ENCODE assay signal across 8 cellular contexts in genomic region chr5:91380491-91381133, GRCh38.
DNase-seq lines count a peak whose midpoint lies in the region; ATAC-seq and TF ChIP-seq lines count a peak whose summit lies in the region.

No MANE protein-coding gene starts in this region.

- TF ChIP-seq CTCF in astrocyte of the cerebellum (IDR thresholded peaks at IDR 0.05; ENCODE audit: low read depth, low read length, missing control alignments): no peak

- in situ Hi-C loops in astrocyte of the cerebellum (cut with HindIII; ENCODE audit: low sequenced_read_pairs): loop anchor here (5.0 to 25.0 kb wide), 2 partner anchors 283 to 518 kb away; no protein-coding TSS in a partner anchor

- ATAC-seq in GM18505 (IDR thresholded peaks at IDR 0.05; ENCODE audit: unreplicated experiment) (peak; percentile 50), HG02973 (IDR thresholded peaks at IDR 0.05; ENCODE audit: unreplicated experiment) (peak; percentile 50)

- H3K4me3 ChIP-seq in astrocyte of the cerebellum (ENCODE audit: low read depth, low read length): peak overlapping the region; percentile 93

- DNase-seq in NCI-H187 treated with DMSO at 0.1 percent for 48 hours (lab: John Stamatoyannopoulos, UW): peak; percentile 80
- peak; percentile 98 for DNase-seq in T-helper 9 cell
- peak; percentile 86 for DNase-seq in astrocyte of the cerebellum (ENCODE audit: low read depth)
- peak; percentile 97 to 98 for DNase-seq in hippocampal formation (lab: John Stamatoyannopoulos, UW)
- peak; percentile 96 for DNase-seq in retina
- no peak for DNase-seq in cortex of kidney (lab: John Stamatoyannopoulos, UW)

- no peak for TF ChIP-seq POLR2A in GM18505 (IDR thresholded peaks at IDR 0.05; ENCODE audit: borderline replicate concordance, extremely low read depth, insufficient read depth, insufficient read length)
